In the genomic region with DNA sequence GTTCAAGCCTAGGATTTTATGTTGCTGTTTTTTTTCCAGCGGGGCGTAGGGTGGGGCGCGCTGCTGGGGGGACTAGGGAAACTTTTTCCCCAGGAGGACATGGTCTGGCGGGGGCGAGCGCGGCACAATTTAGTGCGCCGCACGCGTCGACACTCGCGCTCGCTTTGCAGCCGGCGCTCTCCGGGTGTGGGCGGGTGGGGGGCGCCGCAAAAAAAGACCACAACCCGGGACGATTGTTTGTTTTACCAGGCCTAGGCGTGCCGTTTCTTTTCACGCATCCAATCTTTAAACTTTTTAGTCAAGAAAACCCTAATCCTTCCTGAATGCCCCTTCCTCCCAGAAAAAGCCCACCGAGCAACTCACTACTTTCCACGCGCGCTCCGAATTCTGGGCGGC, we compare ENCODE assay signal across 8 cellular contexts. TPM values are rescaled to one million over a fixed set of nuclear protein-coding genes. Genes with fewer than 3 reads are reported as not detected.
DNase-seq lines count a peak whose midpoint lies in the region; ATAC-seq and TF ChIP-seq lines count a peak whose summit lies in the region.

No MANE protein-coding gene starts in this region.

- H4K20me1 ChIP-seq in DOHH2 (ENCODE audit: control insufficient read depth, insufficient read depth, low read depth, low read length) = peaks cover 14% of the 10 kb centered on the region; the same call in 1 of the 2 replicates

- peaks cover 81% of the 10 kb centered on the region for H3K36me3 Mint-ChIP-seq in effector memory CD8-positive, alpha-beta T cell (ENCODE audit: insufficient read depth)
- H3K36me3 Mint-ChIP-seq in natural killer cell treated with Interleukin-12 subunit alpha and Interleukin-12 subunit beta and Interleukin-15 and Interleukin-18, amount 100 ng/mL, for 72 hours = peaks cover 10% of the 10 kb centered on the region

- no peak for TF ChIP-seq CTCF in DOHH2 (IDR thresholded peaks at IDR 0.05; ENCODE audit: low read depth, low read length, poor library complexity, severe bottlenecking)

- H3K9me2 ChIP-seq in DOHH2 (replicated peaks; ENCODE audit: control insufficient read depth, low read length) = no peaks in the 10 kb centered on the region

- peak; percentile 2 for ATAC-seq in effector memory CD8-positive, alpha-beta T cell (replicated peaks)
- no peak for ATAC-seq in natural killer cell treated with Interleukin-12 subunit alpha and Interleukin-12 subunit beta and Interleukin-15 and Interleukin-18, amount 100 ng/mL, for 72 hours
- no peak for ATAC-seq in HG03469 (IDR thresholded peaks at IDR 0.05; ENCODE audit: unreplicated experiment)
- no peak for ATAC-seq in GM18868 (IDR thresholded peaks at IDR 0.05; ENCODE audit: unreplicated experiment)

- peak overlapping the region; percentile 86 for H3K4me3 ChIP-seq in DOHH2 (ENCODE audit: low read length)

- peaks cover 64% of the 10 kb centered on the region for H3F3A ChIP-seq in DOHH2 (ENCODE audit: control insufficient read depth, insufficient read depth)

- peaks cover 71% of the 10 kb centered on the region for H3K79me2 ChIP-seq in DOHH2 (ENCODE audit: control insufficient read depth, low read length)

- H3K4me3 Mint-ChIP-seq in effector memory CD8-positive, alpha-beta T cell = peak overlapping the region; percentile 95
- H3K4me3 Mint-ChIP-seq in natural killer cell treated with Interleukin-12 subunit alpha and Interleukin-12 subunit beta and Interleukin-15 and Interleukin-18, amount 100 ng/mL, for 72 hours = peak overlapping the region; percentile 94

- H3K4me1 Mint-ChIP-seq in effector memory CD8-positive, alpha-beta T cell (ENCODE audit: low read depth in 2 of 2) = peaks cover 47 to 50% of the 10 kb centered on the region in 2 donors
- H3K4me1 Mint-ChIP-seq in natural killer cell treated with Interleukin-12 subunit alpha and Interleukin-12 subunit beta and Interleukin-15 and Interleukin-18, amount 100 ng/mL, for 72 hours (ENCODE audit: low read depth in 2 of 2) = peaks cover 54 to 57% of the 10 kb centered on the region in 2 donors

- peak; percentile 38 for DNase-seq in RPMI8226
- DNase-seq in effector memory CD8-positive, alpha-beta T cell = no peak
- DNase-seq in natural killer cell treated with Interleukin-12 subunit alpha and Interleukin-12 subunit beta and Interleukin-15 and Interleukin-18, amount 100 ng/mL, for 72 hours (ENCODE audit: low spot score) = peak; percentile 72
- DNase-seq in NCI-H510A treated with DMSO at 0.1 percent for 48 hours (lab: John Stamatoyannopoulos, UW) = no peak
- no peak for DNase-seq in dedifferentiated amniotic fluid mesenchymal stem cell (ENCODE audit: extremely low spot score)

- peaks cover 2% of the 10 kb centered on the region; the same call in 1 of the 2 replicates for H3K9me3 ChIP-seq in DOHH2 (ENCODE audit: control insufficient read depth, insufficient read depth, low read length)

- peak overlapping the region; percentile 99 for H3K27ac ChIP-seq in DOHH2 (ENCODE audit: low read depth, low read length)

- H3K9me3 Mint-ChIP-seq in effector memory CD8-positive, alpha-beta T cell = no peaks in the 10 kb centered on the region
- H3K9me3 Mint-ChIP-seq in natural killer cell treated with Interleukin-12 subunit alpha and Interleukin-12 subunit beta and Interleukin-15 and Interleukin-18, amount 100 ng/mL, for 72 hours = no peaks in the 10 kb centered on the region

- H3K27ac Mint-ChIP-seq in effector memory CD8-positive, alpha-beta T cell = peak overlapping the region; percentile 100
- H3K27ac Mint-ChIP-seq in natural killer cell treated with Interleukin-12 subunit alpha and Interleukin-12 subunit beta and Interleukin-15 and Interleukin-18, amount 100 ng/mL, for 72 hours = peak overlapping the region; percentile 99

- peaks cover 58% of the 10 kb centered on the region for H3K36me3 ChIP-seq in DOHH2 (ENCODE audit: control insufficient read depth, low read length)

- H3K4me1 ChIP-seq in DOHH2 (ENCODE audit: control insufficient read depth, low read length) = peaks cover 56% of the 10 kb centered on the region

- H3K27me3 Mint-ChIP-seq in effector memory CD8-positive, alpha-beta T cell = no peaks in the 10 kb centered on the region
- no peaks in the 10 kb centered on the region for H3K27me3 Mint-ChIP-seq in natural killer cell treated with Interleukin-12 subunit alpha and Interleukin-12 subunit beta and Interleukin-15 and Interleukin-18, amount 100 ng/mL, for 72 hours

- no peaks in the 10 kb centered on the region for H3K27me3 ChIP-seq in DOHH2 (ENCODE audit: control insufficient read depth, low read length)

- H3K4me2 ChIP-seq in DOHH2 (ENCODE audit: low read length) = peak overlapping the region; percentile 84

RNA-seq across cellular contexts. Expression of a gene that starts 0.9 kb away (rescaled TPM):
- 10 to 100 TPM; 42.4 to 94.9 TPM for total RNA-seq in natural killer cell treated with Interleukin-12 subunit alpha and Interleukin-12 subunit beta and Interleukin-15 and Interleukin-18, amount 100 ng/mL, for 72 hours

Comparison
In these comparisons a context has a peak if more than half of its experiments do, and no peak if none do; other contexts are left out.
1. DNase-seq: peak in RPMI8226 (single experiment) and natural killer cell treated with Interleukin-12 subunit alpha and Interleukin-12 subunit beta and Interleukin-15 and Interleukin-18, amount 100 ng/mL, for 72 hours (single experiment); none in effector memory CD8-positive, alpha-beta T cell (0 of 3), NCI-H510A treated with DMSO at 0.1 percent for 48 hours (single experiment) and dedifferentiated amniotic fluid mesenchymal stem cell (single experiment).